ENCODE assay signal across 22 cellular contexts in the genomic region with DNA sequence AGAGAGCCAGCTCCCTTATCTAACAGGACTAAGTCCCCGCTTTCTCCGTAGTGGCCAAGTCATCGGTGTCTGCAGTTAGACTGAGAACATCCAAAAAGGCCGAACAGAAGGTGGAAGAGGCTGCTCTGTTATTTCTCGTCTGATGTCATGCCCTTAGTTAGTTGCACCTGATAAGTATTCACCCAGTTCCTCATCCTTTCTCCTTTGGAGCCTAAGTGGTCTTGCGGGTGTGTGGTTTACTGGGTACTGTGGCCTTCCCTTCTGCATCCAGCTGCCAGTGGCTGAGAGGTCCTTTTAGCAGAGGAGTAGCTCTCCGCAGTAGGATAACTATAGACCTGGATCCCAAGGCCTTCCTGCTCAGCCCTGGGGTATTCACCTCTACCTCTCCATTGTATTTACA.
"Had no signal": no experiment of that assay in that cellular context is flagged by ENCODE, and none has a peak within 500 bp of the region (broad histone marks: within the 10 kb centered on the region; RNA-seq: fewer than 3 reads in every experiment).

No MANE protein-coding gene starts in this region.

- H3K27me3 ChIP-seq: tibial nerve, uterus had no signal

- ATAC-seq: effector memory CD8-positive, alpha-beta T cell; foreskin keratinocyte; left ventricle myocardium superior had no signal

- H3K4me3 ChIP-seq: adrenal gland, tibial nerve, uterus had no signal

- H3K27ac ChIP-seq: adrenal gland, foreskin keratinocyte, tibial nerve had no signal

- H3K27ac Mint-ChIP-seq: effector memory CD8-positive, alpha-beta T cell; memory B cell; stimulated activated effector memory CD8-positive, alpha-beta T cell treated with anti-CD3 and anti-CD28 coated beads, Interleukin-12 subunit alpha, Interleukin-12 subunit beta, amount 100 ng/mL, for 72 hours had no signal

- H3K9me3 ChIP-seq: adrenal gland, tibial nerve, uterus had no signal

- H3K36me3 ChIP-seq: adrenal gland, tibial nerve, uterus had no signal

- H3K4me1 ChIP-seq: foreskin keratinocyte, uterus had no signal

- H3K4me3 Mint-ChIP-seq: activated naive CD4-positive, alpha-beta T cell treated with anti-CD3 and anti-CD28 coated beads, Interleukin-2, amount 10 ng/mL, durations not matched to agents 7 days and 5 days; memory B cell had no signal

- DNase-seq: activated CD4-positive, alpha-beta T cell treated with anti-CD3 and anti-CD28 coated beads, Interleukin-2, amount 50 U/mL, for 1 hour; activated CD4-positive, CD25-positive, alpha-beta regulatory T cell; activated CD8-positive, alpha-beta memory T cell treated with anti-CD3 and anti-CD28 coated beads for 24 hours; activated naive CD4-positive, alpha-beta T cell treated with anti-CD3 and anti-CD28 coated beads, Interleukin-2, amount 10 ng/mL, durations not matched to agents 7 days and 5 days; adrenal gland; dermis blood vessel endothelial cell; effector memory CD8-positive, alpha-beta T cell; foreskin keratinocyte; glutamatergic neuron; hypothalamus; kidney glomerular epithelial cell; left ventricle myocardium superior; nucleus accumbens; posterior cingulate gyrus; retina; stimulated activated CD4-positive, alpha-beta T cell treated with anti-CD3 and anti-CD28 coated beads, Interleukin-12 subunit alpha, Interleukin-12 subunit beta, amount 100 ng/mL, for 4 hours; stimulated activated CD4-positive, alpha-beta T cell treated with anti-CD3 and anti-CD28 coated beads, Interleukin-2, amount 100 ng/mL, for 24 hours; substantia nigra; uterus had no signal
